8 cellular contexts compared by ENCODE assay signal in genomic region chr14:22979748-22980392, GRCh38. TPM values are rescaled to one million over a fixed set of nuclear protein-coding genes. Genes with fewer than 3 reads are reported as not detected.
A peak's percentile ranks its signal among the peaks of the same experiment; 100 is the strongest.
DNase-seq lines count a peak whose midpoint lies in the region; ATAC-seq, FAIRE-seq and TF ChIP-seq lines count a peak whose summit lies in the region.

No MANE protein-coding gene starts in this region.

- peaks cover 13 to 24% of the 10 kb centered on the region in 2 donors for H3K4me1 ChIP-seq in adrenal gland (replicated peaks in 1 of 2)
- H3K4me1 ChIP-seq in keratinocyte (ENCODE audit: control insufficient read depth, extremely low read depth, insufficient read depth, low read length), result peaks cover 41% of the 10 kb centered on the region
- peaks cover 8 to 62% (median 45%) of the 10 kb centered on the region in 4 donors for H3K4me1 ChIP-seq in tibial artery

- H3K79me2 ChIP-seq in keratinocyte (ENCODE audit: control insufficient read depth, insufficient read depth, low read length), result peaks cover 55% of the 10 kb centered on the region

- H3K27ac ChIP-seq in adrenal gland, result peak overlapping the region in 4 of 5 donors; percentile 38 to 90 (median 57)
- H3K27ac ChIP-seq in keratinocyte (ENCODE audit: control insufficient read depth, insufficient read depth, low read length), result peak overlapping the region; percentile 95
- H3K27ac ChIP-seq in tibial artery, result peak overlapping the region; percentile 84 to 87
- no peak overlapping the region for H3K27ac ChIP-seq in caudate nucleus (ENCODE audit: low read depth, low read length)

- peaks cover under 1% of the 10 kb centered on the region for H4K20me1 ChIP-seq in keratinocyte (ENCODE audit: control insufficient read depth, extremely low read depth, insufficient read depth, low read length)

- H3K27ac Mint-ChIP-seq in activated CD4-positive, alpha-beta T cell treated with anti-CD3 and anti-CD28 coated beads, Interleukin-2, amount 10 ng/mL, durations not matched to agents 24 days and 14 days, result peak overlapping the region; percentile 35

- H3K9ac ChIP-seq in keratinocyte (ENCODE audit: control insufficient read depth, extremely low read depth, insufficient read depth, low read length), result peak overlapping the region; percentile 92

- peaks cover 20% of the 10 kb centered on the region for H3K27me3 Mint-ChIP-seq in activated CD4-positive, alpha-beta T cell treated with anti-CD3 and anti-CD28 coated beads, Interleukin-2, amount 10 ng/mL, durations not matched to agents 24 days and 14 days

- WGBS in adrenal gland, 4 donors, result 63 to 67% (median 64%) methylated on average over 8 of the region's 8 CpGs

- H3K36me3 ChIP-seq in adrenal gland (replicated peaks in 1 of 2) (no peaks in the 10 kb centered on the region), keratinocyte (ENCODE audit: control insufficient read depth in 2 of 2, extremely low read depth in 1 of 2, insufficient read depth in 2 of 2, low read length in 2 of 2) (peaks cover 17 to 45% of the 10 kb centered on the region in 2 experiments), tibial artery (no peaks in the 10 kb centered on the region)

- no peak for DNase-seq in activated CD4-positive, alpha-beta T cell treated with anti-CD3 and anti-CD28 coated beads, Interleukin-2, amount 10 ng/mL, durations not matched to agents 24 days and 14 days
- no peak for DNase-seq in activated CD4-positive, alpha-beta T cell treated with anti-CD3 and anti-CD28 coated beads, Interleukin-2, amount 50 U/mL, for 48 hours
- DNase-seq in adrenal gland (no peak), keratinocyte (ENCODE audit: low read depth, low spot score) (no peak), tibial artery (no peak), caudate nucleus (lab: John Stamatoyannopoulos, UW) (no peak)
- DNase-seq in activated T-cell treated with anti-CD3 and anti-CD28 coated beads, Interleukin-2, amount 50 U/mL, for 1 hour, result no peak

- H3K36me3 Mint-ChIP-seq in activated CD4-positive, alpha-beta T cell treated with anti-CD3 and anti-CD28 coated beads, Interleukin-2, amount 10 ng/mL, durations not matched to agents 24 days and 14 days (ENCODE audit: low read depth), result no peaks in the 10 kb centered on the region

- peak; percentile 46 for FAIRE-seq in keratinocyte (lab: Jason Lieb, UNC)

- H3K9me1 ChIP-seq in keratinocyte (ENCODE audit: control insufficient read depth, extremely low read depth, insufficient read depth, low read length), result no peaks in the 10 kb centered on the region

- H2AFZ ChIP-seq in keratinocyte (ENCODE audit: control insufficient read depth, low read length), result no peak overlapping the region

- H3K27me3 ChIP-seq in adrenal gland (no peaks in the 10 kb centered on the region), keratinocyte (ENCODE audit: control insufficient read depth, extremely low read depth, insufficient read depth, low read length) (no peaks in the 10 kb centered on the region), tibial artery (no peaks in the 10 kb centered on the region)

- no peaks in the 10 kb centered on the region for H3K9me3 Mint-ChIP-seq in activated CD4-positive, alpha-beta T cell treated with anti-CD3 and anti-CD28 coated beads, Interleukin-2, amount 10 ng/mL, durations not matched to agents 24 days and 14 days

- H3K9me3 ChIP-seq in adrenal gland (replicated peaks in 1 of 3) (no peaks in the 10 kb centered on the region), keratinocyte (ENCODE audit: control insufficient read depth, low read depth, low read length) (no peaks in the 10 kb centered on the region), tibial artery (no peaks in the 10 kb centered on the region)

- dilution Hi-C loops in keratinocyte (cut with MboI; ENCODE audit: extremely low pct_ligation_motif_present, low sequenced_read_pairs), result no loop called here

- TF ChIP-seq CTCF in adrenal gland (IDR thresholded peaks at IDR 0.05) (no peak), keratinocyte (optimal IDR thresholded peaks at IDR 0.05 in 1 of 3, IDR thresholded peaks at IDR 0.05 in 1 of 3, conservative IDR thresholded peaks at IDR 0.05 in 1 of 3; ENCODE audit: extremely low read depth in 1 of 3, insufficient read depth in 2 of 3, low read length in 3 of 3) (no peak), tibial artery (IDR thresholded peaks at IDR 0.05) (no peak)

- peaks cover 7% of the 10 kb centered on the region for H3K4me1 Mint-ChIP-seq in activated CD4-positive, alpha-beta T cell treated with anti-CD3 and anti-CD28 coated beads, Interleukin-2, amount 10 ng/mL, durations not matched to agents 24 days and 14 days

- H3K4me2 ChIP-seq in keratinocyte (ENCODE audit: control insufficient read depth, extremely low read depth, insufficient read depth, low read depth, low read length), result peak overlapping the region; percentile 96

- H3K4me3 Mint-ChIP-seq in activated CD4-positive, alpha-beta T cell treated with anti-CD3 and anti-CD28 coated beads, Interleukin-2, amount 10 ng/mL, durations not matched to agents 24 days and 14 days, result peak overlapping the region; percentile 57

- H3K4me3 ChIP-seq in adrenal gland, result peak overlapping the region in 1 of 4 donors; percentile 92
- peak overlapping the region; percentile 80 to 99 (median 95) for H3K4me3 ChIP-seq in keratinocyte (ENCODE audit: control insufficient read depth in 2 of 3, extremely low read depth in 1 of 3, insufficient read depth in 2 of 3, low read depth in 1 of 3, low read length in 3 of 3)
- peak overlapping the region; percentile 61 to 93 for H3K4me3 ChIP-seq in tibial artery

- no peak for TF ChIP-seq POLR2A in adrenal gland (IDR thresholded peaks at IDR 0.05)

- ATAC-seq in GM18858 (IDR thresholded peaks at IDR 0.05; ENCODE audit: unreplicated experiment), result no peak

- intact Hi-C loops in activated CD4-positive, alpha-beta T cell treated with anti-CD3 and anti-CD28 coated beads, Interleukin-2, amount 10 ng/mL, durations not matched to agents 24 days and 14 days (cut with micrococcal nuclease), result loop anchor here (5.0 to 10.0 kb wide), 3 partner anchors 158 to 1065 kb away; partner anchors contain the start of gene SLC7A8
- intact Hi-C loops in adrenal gland (cut with DNase I), result loop anchor here in 1 of 2 donors (10.0 kb wide), 1 partner anchor 45 kb away; no protein-coding TSS in a partner anchor
- intact Hi-C loops in tibial artery (cut with DNase I; ENCODE audit: low total_unique reads), result loop anchor here (5.0 kb wide), 1 partner anchor 138 kb away; no protein-coding TSS in a partner anchor

RNA-seq across cellular contexts. Expression of gene AJUBA, which starts 2.5 kb away (rescaled TPM):
- total RNA-seq in activated CD4-positive, alpha-beta T cell treated with anti-CD3 and anti-CD28 coated beads, Interleukin-2, amount 10 ng/mL, durations not matched to agents 24 days and 14 days, result 2.4 and 2.7 TPM in 2 replicates
- total RNA-seq in adrenal gland, result 10 to 100 TPM in 3 of 8 donors, 1 to 10 TPM in 5; 2.0 to 12.6 (median 7.3) TPM
- 1 to 10 TPM; 1.4 to 3.6 (median 2.3) TPM for polyA plus RNA-seq in adrenal gland
- polyA plus RNA-seq in keratinocyte, result 128 to 206 TPM (median 157 TPM) in 3 replicates
- polyA plus RNA-seq in keratinocyte (2011; ENCODE audit: low read depth), result 22.0 TPM
- polyA plus RNA-seq in keratinocyte (2011; cell fraction: cytosol; rRNA removed), result 81.7 and 183 TPM in 2 replicates
- polyA plus RNA-seq in keratinocyte (2011; cell fraction: nucleus; rRNA removed), result 187 and 224 TPM in 2 replicates
- polyA plus RNA-seq in keratinocyte (2012; ENCODE audit: low replicate concordance), result 93.6 and 129 TPM in 2 replicates
- polyA minus RNA-seq in keratinocyte, result 310 to 512 TPM (median 327 TPM) in 3 replicates
- polyA minus RNA-seq in keratinocyte (2011; cell fraction: cytosol; rRNA and poly(A)+ RNA removed), result 141 TPM
- polyA minus RNA-seq in keratinocyte (2011; cell fraction: nucleus; rRNA and poly(A)+ RNA removed), result 116 and 187 TPM in 2 replicates

RNA-seq across cellular contexts. Expression of gene HAUS4, which starts 23.0 kb away (rescaled TPM):
- total RNA-seq in activated CD4-positive, alpha-beta T cell treated with anti-CD3 and anti-CD28 coated beads, Interleukin-2, amount 10 ng/mL, durations not matched to agents 24 days and 14 days, result 59.4 and 63.1 TPM in 2 replicates
- total RNA-seq in adrenal gland, result 10 to 100 TPM; 16.8 to 72.2 (median 40.9) TPM
- 10 to 100 TPM; 11.2 to 20.4 (median 20.0) TPM for polyA plus RNA-seq in adrenal gland
- 16.6 to 25.5 TPM (median 23.6 TPM) in 3 replicates for polyA plus RNA-seq in keratinocyte
- 53.5 TPM for polyA plus RNA-seq in keratinocyte (2011; ENCODE audit: low read depth)
- polyA plus RNA-seq in keratinocyte (2011; cell fraction: cytosol; rRNA removed), result 13.2 and 14.7 TPM in 2 replicates
- polyA plus RNA-seq in keratinocyte (2011; cell fraction: nucleus; rRNA removed), result 14.5 and 18.2 TPM in 2 replicates
- polyA plus RNA-seq in keratinocyte (2012; ENCODE audit: low replicate concordance), result 18.4 and 25.0 TPM in 2 replicates
- 9.4 to 22.7 TPM (median 13.8 TPM) in 3 replicates for polyA minus RNA-seq in keratinocyte
- 6.1 TPM for polyA minus RNA-seq in keratinocyte (2011; cell fraction: cytosol; rRNA and poly(A)+ RNA removed)
- 4.1 and 8.9 TPM in 2 replicates for polyA minus RNA-seq in keratinocyte (2011; cell fraction: nucleus; rRNA and poly(A)+ RNA removed)

RNA-seq across cellular contexts. Expression of gene C14orf93, which starts 30.1 kb away (rescaled TPM):
- 6.7 and 8.2 TPM in 2 replicates for total RNA-seq in activated CD4-positive, alpha-beta T cell treated with anti-CD3 and anti-CD28 coated beads, Interleukin-2, amount 10 ng/mL, durations not matched to agents 24 days and 14 days
- total RNA-seq in adrenal gland, result 10 to 100 TPM in 2 of 8 donors, 1 to 10 TPM in 6; 4.0 to 12.4 (median 7.7) TPM
- polyA plus RNA-seq in adrenal gland, result 10 to 100 TPM in 1 of 3 donors, 1 to 10 TPM in 2; 2.9 to 12.5 (median 7.5) TPM
- 6.4 to 8.5 TPM (median 7.7 TPM) in 3 replicates for polyA plus RNA-seq in keratinocyte
- polyA plus RNA-seq in keratinocyte (2011; ENCODE audit: low read depth), result 2.1 TPM
- polyA plus RNA-seq in keratinocyte (2011; cell fraction: cytosol; rRNA removed), result 5.7 and 7.2 TPM in 2 replicates
- polyA plus RNA-seq in keratinocyte (2011; cell fraction: nucleus; rRNA removed), result 7.3 and 12.4 TPM in 2 replicates
- 4.2 and 6.3 TPM in 2 replicates for polyA plus RNA-seq in keratinocyte (2012; ENCODE audit: low replicate concordance)
- 4.7 to 15.0 TPM (median 14.0 TPM) in 3 replicates for polyA minus RNA-seq in keratinocyte
- polyA minus RNA-seq in keratinocyte (2011; cell fraction: cytosol; rRNA and poly(A)+ RNA removed), result 2.7 TPM
- polyA minus RNA-seq in keratinocyte (2011; cell fraction: nucleus; rRNA and poly(A)+ RNA removed), result 1.9 and 2.9 TPM in 2 replicates

RNA-seq across cellular contexts. Expression of gene PRMT5, which starts 50.7 kb away (rescaled TPM):
- total RNA-seq in activated CD4-positive, alpha-beta T cell treated with anti-CD3 and anti-CD28 coated beads, Interleukin-2, amount 10 ng/mL, durations not matched to agents 24 days and 14 days, result 198 and 200 TPM in 2 replicates
- 100 to 1,000 TPM in 2 of 8 donors, 10 to 100 TPM in 6; 28.6 to 125 (median 62.8) TPM for total RNA-seq in adrenal gland
- 100 to 1,000 TPM in 1 of 3 donors, 10 to 100 TPM in 2; 20.9 to 134 (median 21.6) TPM for polyA plus RNA-seq in adrenal gland
- 241 to 271 TPM (median 266 TPM) in 3 replicates for polyA plus RNA-seq in keratinocyte
- polyA plus RNA-seq in keratinocyte (2011; ENCODE audit: low read depth), result 72.9 TPM
- polyA plus RNA-seq in keratinocyte (2011; cell fraction: cytosol; rRNA removed), result 202 and 233 TPM in 2 replicates
- 242 and 322 TPM in 2 replicates for polyA plus RNA-seq in keratinocyte (2011; cell fraction: nucleus; rRNA removed)
- polyA plus RNA-seq in keratinocyte (2012; ENCODE audit: low replicate concordance), result 114 and 250 TPM in 2 replicates
- polyA minus RNA-seq in keratinocyte, result 276 to 326 TPM (median 308 TPM) in 3 replicates
- polyA minus RNA-seq in keratinocyte (2011; cell fraction: cytosol; rRNA and poly(A)+ RNA removed), result 151 TPM
- 80.1 and 161 TPM in 2 replicates for polyA minus RNA-seq in keratinocyte (2011; cell fraction: nucleus; rRNA and poly(A)+ RNA removed)

RNA-seq across cellular contexts. Expression of gene PSMB5, which starts 54.8 kb away (rescaled TPM):
- 150 TPM in 2 replicates for total RNA-seq in activated CD4-positive, alpha-beta T cell treated with anti-CD3 and anti-CD28 coated beads, Interleukin-2, amount 10 ng/mL, durations not matched to agents 24 days and 14 days
- total RNA-seq in adrenal gland, result 100 to 1,000 TPM; 114 to 251 (median 139) TPM
- polyA plus RNA-seq in adrenal gland (100 to 1,000 TPM in 1 of 3 donors, 10 to 100 TPM in 2; 55.4 to 175 (median 75.4) TPM), keratinocyte (285 to 349 TPM (median 292 TPM) in 3 replicates)
- 57.4 TPM for polyA plus RNA-seq in keratinocyte (2011; ENCODE audit: low read depth)
- polyA plus RNA-seq in keratinocyte (2011; cell fraction: cytosol; rRNA removed), result 249 and 261 TPM in 2 replicates
- polyA plus RNA-seq in keratinocyte (2011; cell fraction: nucleus; rRNA removed), result 195 and 203 TPM in 2 replicates
- 178 and 212 TPM in 2 replicates for polyA plus RNA-seq in keratinocyte (2012; ENCODE audit: low replicate concordance)
- polyA minus RNA-seq in keratinocyte, result 128 to 263 TPM (median 217 TPM) in 3 replicates
- polyA minus RNA-seq in keratinocyte (2011; cell fraction: cytosol; rRNA and poly(A)+ RNA removed), result 240 TPM
- 73.9 and 89.0 TPM in 2 replicates for polyA minus RNA-seq in keratinocyte (2011; cell fraction: nucleus; rRNA and poly(A)+ RNA removed)
